ENCODE assay signal across 8 cellular contexts in genomic region chr7:100088095-100088620, GRCh38.
DNase-seq lines count a peak whose midpoint lies in the region; ATAC-seq and TF ChIP-seq lines count a peak whose summit lies in the region.

No MANE protein-coding gene starts in this region.

- H3K9ac ChIP-seq in KMS-11: peak overlapping the region; percentile 67

- no peaks in the 10 kb centered on the region for H4K20me1 ChIP-seq in KMS-11 (ENCODE audit: insufficient read depth)

- H2AFZ ChIP-seq in KMS-11 (ENCODE audit: low read depth): peak overlapping the region; percentile 83

- H3K4me1 ChIP-seq in KMS-11 (ENCODE audit: low read depth, poor library complexity, severe bottlenecking): peaks cover 24% of the 10 kb centered on the region

- H3K79me2 ChIP-seq in KMS-11 (ENCODE audit: insufficient read depth, low read depth): peaks cover 12% of the 10 kb centered on the region; the same call in 1 of the 2 replicates

- H3K36me3 ChIP-seq in KMS-11 (ENCODE audit: insufficient read depth): peaks cover 17% of the 10 kb centered on the region; the same call in 1 of the 2 replicates

- H3K27ac ChIP-seq in C4-2B: peak overlapping the region; percentile 84
- H3K27ac ChIP-seq in KMS-11: peak overlapping the region; percentile 60
- peak overlapping the region; percentile 85 to 93 for H3K27ac ChIP-seq in coronary artery

- peak overlapping the region; percentile 97 for H3K4me2 ChIP-seq in KMS-11

- DNase-seq in coronary artery (ENCODE audit: low spot score) (no peak), nephron progenitor cell (no peak), NOMO-1 treated with DMSO at 0.1 percent for 48 hours (lab: John Stamatoyannopoulos, UW; ENCODE audit: unreplicated experiment) (no peak), SHP77 treated with DMSO at 0.1 percent for 48 hours (lab: John Stamatoyannopoulos, UW) (no peak), NCI-H1436 treated with DMSO at 0.1 percent for 48 hours (lab: John Stamatoyannopoulos, UW) (no peak)

- H3K4me3 ChIP-seq in KMS-11 (IDR thresholded peaks at IDR 0.05; ENCODE audit: insufficient read depth, low read depth, low read length) (peak overlapping the region; percentile 11), coronary artery (peak overlapping the region; percentile 94)

- peak overlapping the region; percentile 97 for H3K27ac Mint-ChIP-seq in nephron progenitor cell

- ATAC-seq in HG03354 (IDR thresholded peaks at IDR 0.05; ENCODE audit: poor library complexity, severe bottlenecking, unreplicated experiment): no peak

- no peaks in the 10 kb centered on the region; the same call in 1 of the 2 replicates for H3K27me3 ChIP-seq in KMS-11 (ENCODE audit: insufficient read depth, low read depth)

- no peak for TF ChIP-seq CTCF in C4-2B (conservative IDR thresholded peaks at IDR 0.05)
- TF ChIP-seq CTCF in KMS-11 (conservative IDR thresholded peaks at IDR 0.05; ENCODE audit: low read depth, low read length): no peak
- no peak for TF ChIP-seq CTCF in coronary artery (IDR thresholded peaks at IDR 0.05)
- no peak for TF ChIP-seq CTCF in nephron progenitor cell (IDR thresholded peaks at IDR 0.05)

- no peaks in the 10 kb centered on the region for H3K9me3 Mint-ChIP-seq in nephron progenitor cell

- peaks cover 34% of the 10 kb centered on the region for H3K36me3 Mint-ChIP-seq in nephron progenitor cell (ENCODE audit: low read depth)

- H3K27me3 Mint-ChIP-seq in nephron progenitor cell (ENCODE audit: low read depth, poor library complexity): peaks cover 19% of the 10 kb centered on the region

- H3K4me3 Mint-ChIP-seq in nephron progenitor cell: peak overlapping the region; percentile 94

- H3K4me1 Mint-ChIP-seq in nephron progenitor cell: peaks cover 35% of the 10 kb centered on the region
